In genomic region chr9:79759460-79759859, GRCh38 we compare ENCODE assay signal across 28 cellular contexts.
DNase-seq lines count a peak whose midpoint lies in the region; ATAC-seq, FAIRE-seq and TF ChIP-seq lines count a peak whose summit lies in the region.
"Had no signal": no experiment of that assay in that cellular context is flagged by ENCODE, and none has a peak within 500 bp of the region (broad histone marks: within the 10 kb centered on the region; RNA-seq: fewer than 3 reads in every experiment).

No MANE protein-coding gene starts in this region.

- peaks cover 3% of the 10 kb centered on the region for H3K27me3 ChIP-seq in smooth muscle cell (ENCODE audit: low read depth)
- H3K27me3 ChIP-seq in GM23338 (ENCODE audit: insufficient read depth), result no peaks in the 10 kb centered on the region
- H3K27me3 ChIP-seq: ascending aorta, MG63, SJSA1, tibial nerve had no signal

- H3K27ac Mint-ChIP-seq in activated CD4-positive, alpha-beta memory T cell treated with anti-CD3 and anti-CD28 coated beads for 36 hours, result no peak overlapping the region
- H3K27ac Mint-ChIP-seq in activated CD4-positive, alpha-beta memory T cell treated with anti-CD3 and anti-CD28 coated beads, Interleukin-2, amount 10 ng/mL, durations not matched to agents 7 days and 5 days, result no peak overlapping the region
- H3K27ac Mint-ChIP-seq in GM23338, result no peak overlapping the region
- H3K27ac Mint-ChIP-seq: activated naive CD8-positive, alpha-beta T cell; activated T-helper 1 cell treated with anti-CD3 and anti-CD28 coated beads, Interleukin-12 subunit alpha, Interleukin-12 subunit beta, Interleukin-2, Interleukin-4 antibody, amounts not matched to agents 30 ng/mL and 10 ng/mL and 1 ng/mL, durations not matched to agents 14 hours and 24 hours and 36 hours; CD8-positive, alpha-beta T cell; natural killer cell had no signal

- H3K4me3 Mint-ChIP-seq in activated CD4-positive, alpha-beta memory T cell treated with anti-CD3 and anti-CD28 coated beads for 36 hours, result no peak overlapping the region
- H3K4me3 Mint-ChIP-seq in activated CD4-positive, alpha-beta memory T cell treated with anti-CD3 and anti-CD28 coated beads, Interleukin-2, amount 10 ng/mL, durations not matched to agents 7 days and 5 days, result no peak overlapping the region
- no peak overlapping the region for H3K4me3 Mint-ChIP-seq in GM23338
- H3K4me3 Mint-ChIP-seq: activated naive CD8-positive, alpha-beta T cell; activated T-helper 1 cell treated with anti-CD3 and anti-CD28 coated beads, Interleukin-12 subunit alpha, Interleukin-12 subunit beta, Interleukin-2, Interleukin-4 antibody, amounts not matched to agents 30 ng/mL and 10 ng/mL and 1 ng/mL, durations not matched to agents 14 hours and 24 hours and 36 hours; CD8-positive, alpha-beta T cell; natural killer cell had no signal

- intact Hi-C loops in activated CD4-positive, alpha-beta memory T cell treated with anti-CD3 and anti-CD28 coated beads for 36 hours (cut with micrococcal nuclease), result loop anchor here (10.0 kb wide), 1 partner anchor 55 kb away; no protein-coding TSS in a partner anchor

- H3K9me3 ChIP-seq in smooth muscle cell (replicated peaks; ENCODE audit: low read depth), result no peaks in the 10 kb centered on the region
- H3K9me3 ChIP-seq: ascending aorta, MG63, SJSA1, tibial nerve had no signal

- no peak for ATAC-seq in GM23338
- no peak for ATAC-seq in GM21390 (IDR thresholded peaks at IDR 0.05; ENCODE audit: unreplicated experiment)
- ATAC-seq: CD8-positive, alpha-beta T cell; K562; left ventricle myocardium superior; natural killer cell had no signal

- no peak for TF ChIP-seq CTCF in astrocyte of the spinal cord (IDR thresholded peaks at IDR 0.05; ENCODE audit: low read depth, low read length)
- TF ChIP-seq CTCF in smooth muscle cell (IDR thresholded peaks at IDR 0.05; ENCODE audit: borderline replicate concordance, insufficient read depth, poor library complexity, severe bottlenecking), result no peak
- no peak for TF ChIP-seq CTCF in GM23338 (conservative IDR thresholded peaks at IDR 0.05; ENCODE audit: low read depth in 2 of 2)

- in situ Hi-C loops in astrocyte of the spinal cord (cut with HindIII; ENCODE audit: low sequenced_read_pairs), result no loop called here

- peak; percentile 9 for DNase-seq in activated CD4-positive, alpha-beta memory T cell treated with anti-CD3 and anti-CD28 coated beads for 36 hours
- DNase-seq in activated CD4-positive, alpha-beta memory T cell treated with anti-CD3 and anti-CD28 coated beads, Interleukin-2, amount 10 ng/mL, durations not matched to agents 7 days and 5 days, result no peak
- DNase-seq in H54 (ENCODE audit: insufficient read length, low spot score), result no peak
- DNase-seq in astrocyte of the spinal cord (ENCODE audit: low read depth, low spot score), result peak; percentile 57
- DNase-seq in smooth muscle cell (lab: John Stamatoyannopoulos, UW; ENCODE audit: unreplicated experiment), result no peak
- DNase-seq in ecto neural progenitor cell (ENCODE audit: low spot score), result no peak
- no peak for DNase-seq in GM23338 (ENCODE audit: low spot score)
- DNase-seq: CD8-positive, alpha-beta T cell; cerebellar nuclear complex; DMS 273 treated with DMSO at 0.1 percent for 48 hours; HCEC 1CT; left ventricle myocardium superior; MG63; natural killer cell; NCI-H1417; NCI-H2029 treated with DMSO at 0.1 percent for 48 hours; NCI-H526 had no signal

- H3K9me2 ChIP-seq in GM23338 (ENCODE audit: insufficient read depth), result peaks cover 11% of the 10 kb centered on the region; the same call in 1 of the 2 replicates

- peak; percentile 52 for FAIRE-seq in H54 (lab: Jason Lieb, UNC)
- FAIRE-seq: G401.6, HTR-8/SVneo, K562, RCC 7860, TTC549 had no signal

- no peaks in the 10 kb centered on the region for H3K27me3 Mint-ChIP-seq in activated CD4-positive, alpha-beta memory T cell treated with anti-CD3 and anti-CD28 coated beads for 36 hours
- H3K27me3 Mint-ChIP-seq in activated CD4-positive, alpha-beta memory T cell treated with anti-CD3 and anti-CD28 coated beads, Interleukin-2, amount 10 ng/mL, durations not matched to agents 7 days and 5 days, result no peaks in the 10 kb centered on the region
- H3K27me3 Mint-ChIP-seq in GM23338 (ENCODE audit: insufficient read depth, low read depth, poor library complexity), result peaks cover 1% of the 10 kb centered on the region
- H3K27me3 Mint-ChIP-seq: activated naive CD8-positive, alpha-beta T cell had no signal

- no peak for TF ChIP-seq POLR2A in H54 (IDR thresholded peaks at IDR 0.05; ENCODE audit: low read depth, low read length)

- H3K4me1 Mint-ChIP-seq in activated CD4-positive, alpha-beta memory T cell treated with anti-CD3 and anti-CD28 coated beads for 36 hours (ENCODE audit: low read depth), result no peaks in the 10 kb centered on the region
- H3K4me1 Mint-ChIP-seq in activated CD4-positive, alpha-beta memory T cell treated with anti-CD3 and anti-CD28 coated beads, Interleukin-2, amount 10 ng/mL, durations not matched to agents 7 days and 5 days, result peaks cover 13% of the 10 kb centered on the region
- no peaks in the 10 kb centered on the region for H3K4me1 Mint-ChIP-seq in GM23338
- H3K4me1 Mint-ChIP-seq: natural killer cell had no signal

- H3K9me3 Mint-ChIP-seq in activated CD4-positive, alpha-beta memory T cell treated with anti-CD3 and anti-CD28 coated beads for 36 hours, result no peaks in the 10 kb centered on the region
- no peaks in the 10 kb centered on the region for H3K9me3 Mint-ChIP-seq in activated CD4-positive, alpha-beta memory T cell treated with anti-CD3 and anti-CD28 coated beads, Interleukin-2, amount 10 ng/mL, durations not matched to agents 7 days and 5 days
- no peaks in the 10 kb centered on the region for H3K9me3 Mint-ChIP-seq in GM23338
- H3K9me3 Mint-ChIP-seq: activated T-helper 1 cell treated with anti-CD3 and anti-CD28 coated beads, Interleukin-12 subunit alpha, Interleukin-12 subunit beta, Interleukin-2, Interleukin-4 antibody, amounts not matched to agents 30 ng/mL and 10 ng/mL and 1 ng/mL, durations not matched to agents 14 hours and 24 hours and 36 hours; CD8-positive, alpha-beta T cell; natural killer cell had no signal

- 54% methylated on average over 1 of the region's 1 CpG for WGBS in smooth muscle cell (ENCODE audit: low lambda C conversion rate)

- H3K27ac ChIP-seq in smooth muscle cell (ENCODE audit: low read depth), result peak overlapping the region; percentile 53
- no peak overlapping the region for H3K27ac ChIP-seq in GM23338 (ENCODE audit: low read depth)
- H3K27ac ChIP-seq: ascending aorta, SJSA1, tibial nerve had no signal

- H3K36me3 Mint-ChIP-seq in activated CD4-positive, alpha-beta memory T cell treated with anti-CD3 and anti-CD28 coated beads for 36 hours, result no peaks in the 10 kb centered on the region
- no peaks in the 10 kb centered on the region for H3K36me3 Mint-ChIP-seq in activated CD4-positive, alpha-beta memory T cell treated with anti-CD3 and anti-CD28 coated beads, Interleukin-2, amount 10 ng/mL, durations not matched to agents 7 days and 5 days (ENCODE audit: low read depth)
- H3K36me3 Mint-ChIP-seq in GM23338 (ENCODE audit: low read depth), result peaks cover 3% of the 10 kb centered on the region; the same call in 1 of the 3 replicates
- H3K36me3 Mint-ChIP-seq: activated naive CD8-positive, alpha-beta T cell; CD8-positive, alpha-beta T cell; natural killer cell had no signal

- H4K20me1 ChIP-seq in smooth muscle cell (ENCODE audit: low read depth) (no peaks in the 10 kb centered on the region), GM23338 (replicated peaks; ENCODE audit: insufficient read depth) (no peaks in the 10 kb centered on the region)

- H2AFZ ChIP-seq in smooth muscle cell (ENCODE audit: low read depth), result no peak overlapping the region
- no peak overlapping the region for H2AFZ ChIP-seq in GM23338

- H3K79me2 ChIP-seq in smooth muscle cell (ENCODE audit: low read depth), result no peaks in the 10 kb centered on the region
- H3K79me2 ChIP-seq in GM23338 (replicated peaks; ENCODE audit: insufficient read depth), result no peaks in the 10 kb centered on the region

- H3K4me1 ChIP-seq in smooth muscle cell (ENCODE audit: low read depth) (peaks cover 6% of the 10 kb centered on the region), GM23338 (ENCODE audit: insufficient read depth) (no peaks in the 10 kb centered on the region)

- no peak overlapping the region for H3K4me2 ChIP-seq in smooth muscle cell
- no peak overlapping the region for H3K4me2 ChIP-seq in GM23338

- H3F3A ChIP-seq in smooth muscle cell (ENCODE audit: low read depth) (peaks cover 16% of the 10 kb centered on the region), GM23338 (replicated peaks; ENCODE audit: low read depth) (no peaks in the 10 kb centered on the region)

- H3K36me3 ChIP-seq in smooth muscle cell (ENCODE audit: low read depth) (no peaks in the 10 kb centered on the region), GM23338 (ENCODE audit: insufficient read depth) (no peaks in the 10 kb centered on the region)
- H3K36me3 ChIP-seq: ascending aorta, MG63, SJSA1, tibial nerve had no signal

- H3K4me3 ChIP-seq in astrocyte of the spinal cord (ENCODE audit: low read depth, low read length) (no peak overlapping the region), smooth muscle cell (no peak overlapping the region), GM23338 (no peak overlapping the region)
- H3K4me3 ChIP-seq: ascending aorta, K562, MG63, SJSA1, tibial nerve had no signal

- CTCF ChIA-PET in activated CD4-positive, alpha-beta memory T cell treated with anti-CD3 and anti-CD28 coated beads for 36 hours (lab: Charles Lee), result no interaction called here
- CTCF ChIA-PET in activated CD4-positive, alpha-beta memory T cell treated with anti-CD3 and anti-CD28 coated beads, Interleukin-2, amount 10 ng/mL, durations not matched to agents 7 days and 5 days (lab: Charles Lee), result no interaction called here

- no peak overlapping the region for H3K9ac ChIP-seq in smooth muscle cell (ENCODE audit: low read depth)

- POLR2A ChIA-PET in activated CD4-positive, alpha-beta memory T cell treated with anti-CD3 and anti-CD28 coated beads for 36 hours (lab: Charles Lee), result no interaction called here
- POLR2A ChIA-PET in activated CD4-positive, alpha-beta memory T cell treated with anti-CD3 and anti-CD28 coated beads, Interleukin-2, amount 10 ng/mL, durations not matched to agents 7 days and 5 days (lab: Charles Lee), result no interaction called here

TF ChIP-seq in GM23338, 12 proteins besides CTCF, POLR2A, EP300 and RAD21 (continues in another document):
- no peak for TF ChIP-seq EZH2 (IDR thresholded peaks at IDR 0.05; ENCODE audit: low read depth, unreplicated experiment)
- no peak for TF ChIP-seq ZNF114 (CRISPR knock-in tag; IDR thresholded peaks at IDR 0.05)
- TF ChIP-seq JUNB (IDR thresholded peaks at IDR 0.05; ENCODE audit: unreplicated experiment), result no peak

Comparison
In these comparisons a context has a peak if more than half of its experiments do, and no peak if none do; other contexts are left out.
1. DNase-seq: peak in activated CD4-positive, alpha-beta memory T cell treated with anti-CD3 and anti-CD28 coated beads for 36 hours (single experiment) and astrocyte of the spinal cord (single experiment); none in activated CD4-positive, alpha-beta memory T cell treated with anti-CD3 and anti-CD28 coated beads, Interleukin-2, amount 10 ng/mL, durations not matched to agents 7 days and 5 days (single experiment), H54 (single experiment), smooth muscle cell (single experiment), ecto neural progenitor cell (single experiment) and GM23338 (single experiment).